Comparison of ENCODE assay signal across 21 cellular contexts in genomic region chr4:4662230-4662629, GRCh38.
DNase-seq lines count a peak whose midpoint lies in the region; ATAC-seq and TF ChIP-seq lines count a peak whose summit lies in the region.
"Had no signal": no experiment of that assay in that cellular context is flagged by ENCODE, and none has a peak within 500 bp of the region (broad histone marks: within the 10 kb centered on the region; RNA-seq: fewer than 3 reads in every experiment).

No MANE protein-coding gene starts in this region.

- H3K4me3 Mint-ChIP-seq in WTC11 = no peak overlapping the region
- H3K4me3 Mint-ChIP-seq: CD4-positive, CD25-positive, alpha-beta regulatory T cell; GM23338; IgD-negative memory B cell had no signal

- TF ChIP-seq RAD21 in HCT116 (IDR thresholded peaks at IDR 0.05; ENCODE audit: low read depth) = no peak

- H3K36me3 Mint-ChIP-seq in WTC11 = peaks cover 20% of the 10 kb centered on the region

- H3K9me2 ChIP-seq in HCT116 (ENCODE audit: insufficient read depth) (no peaks in the 10 kb centered on the region), PC-3 (replicated peaks; ENCODE audit: low read length) (no peaks in the 10 kb centered on the region)
- H3K9me2 ChIP-seq: SK-N-SH had no signal

- H3K27me3 ChIP-seq in HCT116 (ENCODE audit: insufficient read depth, low read length) (no peaks in the 10 kb centered on the region), PC-3 (ENCODE audit: low read length) (no peaks in the 10 kb centered on the region), mesendoderm (ENCODE audit: insufficient read depth, low read length, poor library complexity) (no peaks in the 10 kb centered on the region), prostate gland (replicated peaks; ENCODE audit: insufficient read depth) (no peaks in the 10 kb centered on the region)

- WGBS in mesendoderm (ENCODE audit: extremely low coverage, insufficient coverage, low lambda C conversion rate) = no CpG with 5 or more reads among the region's 2 CpGs
- WGBS in prostate gland = 97% methylated on average over 2 of the region's 2 CpGs

- no peak overlapping the region for H3K4me3 ChIP-seq in HCT116 (replicated peaks in 1 of 2; ENCODE audit: low read depth in 1 of 2, low read length in 2 of 2)
- H3K4me3 ChIP-seq in PC-3 (ENCODE audit: low read length) = no peak overlapping the region
- no peak overlapping the region for H3K4me3 ChIP-seq in mesendoderm (ENCODE audit: low read length)
- no peak overlapping the region for H3K4me3 ChIP-seq in prostate gland
- H3K4me3 ChIP-seq: GM23338 had no signal

- no peak overlapping the region for H3K4ac ChIP-seq in mesendoderm (ENCODE audit: low read depth, low read length)

- no peak for DNase-seq in HCT116 (ENCODE audit: low read depth, low spot score)
- DNase-seq in PC-3 = no peak
- DNase-seq in mesendoderm = no peak
- no peak for DNase-seq in WTC11 (ENCODE audit: low spot score)
- DNase-seq in prostate gland (ENCODE audit: low spot score) = no peak
- DNase-seq: CD4-positive, CD25-positive, alpha-beta regulatory T cell; DMS 273 treated with DMSO at 0.1 percent for 48 hours; DMS79 treated with DMSO at 0.1 percent for 48 hours; Karpas-422; NCI-H1105; NCI-H146; NCI-H2029; NCI-H226; NCI-H510A treated with DMSO at 0.1 percent for 48 hours; NCI-H748 treated with DMSO at 0.1 percent for 48 hours; SIG-M5; SK-N-SH had no signal

- H3K9me3 ChIP-seq in HCT116 (ENCODE audit: control insufficient read depth in 1 of 2, insufficient read depth in 1 of 2, low read depth in 1 of 2, low read length in 2 of 2) = no peaks in the 10 kb centered on the region
- H3K9me3 ChIP-seq in PC-3 (ENCODE audit: low read length) = no peaks in the 10 kb centered on the region
- no peaks in the 10 kb centered on the region for H3K9me3 ChIP-seq in prostate gland
- H3K9me3 ChIP-seq: SK-N-SH had no signal

- TF ChIP-seq POLR2A in HCT116 (IDR thresholded peaks at IDR 0.05; ENCODE audit: borderline replicate concordance, extremely low read depth, insufficient read depth, insufficient read length) (no peak), prostate gland (IDR thresholded peaks at IDR 0.05) (no peak)

- H3K56ac ChIP-seq in mesendoderm (ENCODE audit: low read length) = no peak overlapping the region

- no peak overlapping the region for H2AFZ ChIP-seq in HCT116 (ENCODE audit: low read depth, low read length, poor library complexity, severe bottlenecking)
- no peak overlapping the region for H2AFZ ChIP-seq in PC-3 (ENCODE audit: low read length)
- H2AFZ ChIP-seq: GM23338 had no signal

- H3K27ac ChIP-seq in HCT116 (ENCODE audit: low read depth, low read length) (no peak overlapping the region), PC-3 (ENCODE audit: low read length) (peak overlapping the region; percentile 68), mesendoderm (ENCODE audit: low read depth, low read length) (no peak overlapping the region), prostate gland (no peak overlapping the region)

- CTCF ChIA-PET in HCT116 (lab: Charles Lee) = no interaction called here
- CTCF ChIA-PET in PC-3 (lab: Charles Lee) = no interaction called here
- CTCF ChIA-PET in WTC11 (lab: Charles Lee) = no interaction called here

- peak overlapping the region; percentile 28 for H2AK5ac ChIP-seq in mesendoderm (ENCODE audit: low read length)

- H3K4me2 ChIP-seq in HCT116 (ENCODE audit: low read length) (peak overlapping the region; percentile 79), PC-3 (ENCODE audit: low read length) (peak overlapping the region; percentile 42; the same call in 1 of the 2 replicates), mesendoderm (ENCODE audit: low read length) (no peak overlapping the region)
- H3K4me2 ChIP-seq: GM23338 had no signal

- no peak overlapping the region for H3K27ac Mint-ChIP-seq in WTC11
- H3K27ac Mint-ChIP-seq: CD4-positive, CD25-positive, alpha-beta regulatory T cell; GM23338; IgD-negative memory B cell had no signal

- BruUV-seq in HCT116 (replicated peaks; lab: Mats Ljungman, UMichigan) = no TSS peak
- BruUV-seq in PC-3 (replicated peaks; lab: Mats Ljungman, UMichigan) = no TSS peak

- H3K23ac ChIP-seq in mesendoderm (ENCODE audit: low read length) = no peak overlapping the region

- H3K4me1 ChIP-seq in HCT116 (ENCODE audit: control insufficient read depth in 1 of 2, insufficient read depth in 2 of 2, low read length in 2 of 2) (peaks cover 66 to 74% of the 10 kb centered on the region in 2 experiments), PC-3 (ENCODE audit: insufficient read depth, low read length) (peaks cover 33% of the 10 kb centered on the region), mesendoderm (ENCODE audit: control insufficient read depth, low read depth, low read length) (peaks cover 8% of the 10 kb centered on the region), prostate gland (replicated peaks) (no peaks in the 10 kb centered on the region)

- no peak overlapping the region for H2BK15ac ChIP-seq in mesendoderm (replicated peaks; ENCODE audit: low read depth)

- POLR2A ChIA-PET in HCT116 (lab: Charles Lee) = no interaction called here
- POLR2A ChIA-PET in PC-3 (lab: Charles Lee; ENCODE audit: unreplicated experiment) = no interaction called here
- POLR2A ChIA-PET in WTC11 (lab: Charles Lee) = no interaction called here

- H4K5ac ChIP-seq in mesendoderm (ENCODE audit: low read length) = no peak overlapping the region

- TF ChIP-seq CTCF in HCT116 (IDR thresholded peaks at IDR 0.05 in 2 of 3, conservative IDR thresholded peaks at IDR 0.05 in 1 of 3; ENCODE audit: borderline replicate concordance in 1 of 3, insufficient read depth in 1 of 3, low read depth in 2 of 3, low read length in 2 of 3) (no peak), PC-3 (conservative IDR thresholded peaks at IDR 0.05; ENCODE audit: low read depth, low read length) (no peak), WTC11 (IDR thresholded peaks at IDR 0.05) (no peak), prostate gland (IDR thresholded peaks at IDR 0.05) (no peak)

- peaks cover 43% of the 10 kb centered on the region for H3K4me1 Mint-ChIP-seq in WTC11
- H3K4me1 Mint-ChIP-seq: CD4-positive, CD25-positive, alpha-beta regulatory T cell had no signal

- H3K9me3 Mint-ChIP-seq in WTC11 = peaks cover 4% of the 10 kb centered on the region; the same call in 1 of the 2 replicates
- H3K9me3 Mint-ChIP-seq: CD4-positive, CD25-positive, alpha-beta regulatory T cell; GM23338 had no signal

- H3K18ac ChIP-seq in mesendoderm (ENCODE audit: low read length) = no peak overlapping the region

- H2BK5ac ChIP-seq in mesendoderm (ENCODE audit: low read length) = no peak overlapping the region

- H3K36me3 ChIP-seq in HCT116 (ENCODE audit: control insufficient read depth in 1 of 2, insufficient read depth in 2 of 2, low read length in 2 of 2) (no peaks in the 10 kb centered on the region), PC-3 (ENCODE audit: low read depth, low read length) (no peaks in the 10 kb centered on the region), mesendoderm (ENCODE audit: control insufficient read depth, insufficient read depth, low read length) (no peaks in the 10 kb centered on the region), prostate gland (no peaks in the 10 kb centered on the region)

- RAD21 ChIA-PET in HCT116 (lab: Charles Lee; ENCODE audit: low non-redundant PET in 1 of 2, low total read pairs in 2 of 2, uncharacterized antibody in 2 of 2, unreplicated experiment in 2 of 2) = no interaction called here

- intact Hi-C loops in HCT116 (cut with micrococcal nuclease) = no loop called here
- intact Hi-C loops in PC-3 (cut with micrococcal nuclease) = loop anchor here (5.0 to 10.0 kb wide), 2 partner anchors 117 to 195 kb away; partner anchors contain the start of genes MSX1 and STX18
- intact Hi-C loops in prostate gland (cut with DNase I) = no loop called here

- H4K20me1 ChIP-seq in HCT116 (ENCODE audit: insufficient read depth) (no peaks in the 10 kb centered on the region), PC-3 (ENCODE audit: low read length) (no peaks in the 10 kb centered on the region)

- H3K9ac ChIP-seq in HCT116 (ENCODE audit: low read length) (no peak overlapping the region), PC-3 (ENCODE audit: low read length) (no peak overlapping the region; the same call in 1 of the 2 replicates), mesendoderm (ENCODE audit: low read length) (no peak overlapping the region)
- H3K9ac ChIP-seq: SK-N-SH had no signal

- no peaks in the 10 kb centered on the region for H3K27me3 Mint-ChIP-seq in WTC11 (ENCODE audit: low read depth)
- H3K27me3 Mint-ChIP-seq: CD4-positive, CD25-positive, alpha-beta regulatory T cell; IgD-negative memory B cell had no signal

- no peak overlapping the region for H4K8ac ChIP-seq in mesendoderm (ENCODE audit: low read depth, low read length)

- ATAC-seq in HCT116 = no peak
- ATAC-seq in PC-3 = no peak
- no peak for ATAC-seq in WTC11
- no peak for ATAC-seq in GM18502 (IDR thresholded peaks at IDR 0.05; ENCODE audit: poor library complexity, unreplicated experiment)
- ATAC-seq in HG03354 (IDR thresholded peaks at IDR 0.05; ENCODE audit: poor library complexity, severe bottlenecking, unreplicated experiment) = no peak
- ATAC-seq: GM23338 had no signal

- no peaks in the 10 kb centered on the region for H3F3A ChIP-seq in PC-3 (ENCODE audit: low read length, unreplicated experiment)

- no peak overlapping the region for H2BK120ac ChIP-seq in mesendoderm (ENCODE audit: low read depth, low read length)

- no peaks in the 10 kb centered on the region for H3K79me2 ChIP-seq in HCT116 (ENCODE audit: insufficient read depth, low read length)
- H3K79me2 ChIP-seq in PC-3 (ENCODE audit: low read length) = no peaks in the 10 kb centered on the region
- H3K79me2 ChIP-seq in mesendoderm (ENCODE audit: control insufficient read depth, insufficient read depth, low read length) = no peaks in the 10 kb centered on the region

- H3K79me1 ChIP-seq in mesendoderm (ENCODE audit: low read length) = no peaks in the 10 kb centered on the region

TF ChIP-seq in HCT116, 20 proteins besides CTCF, POLR2A, EP300 and RAD21:
- TF ChIP-seq TCF7L2 (IDR thresholded peaks at IDR 0.05; ENCODE audit: borderline replicate concordance, extremely low read depth, insufficient read depth, insufficient read length) (no peak), ELF1 (IDR thresholded peaks at IDR 0.05; ENCODE audit: borderline replicate concordance, low read depth) (no peak), ZNF274 (IDR thresholded peaks at IDR 0.05; ENCODE audit: low read depth, low read length) (no peak)

TF ChIP-seq in WTC11, 78 proteins besides CTCF, POLR2A, EP300 and RAD21 (continues in another document):
- no peak for TF ChIP-seq MXD4 (CRISPR knock-in tag; IDR thresholded peaks at IDR 0.05; ENCODE audit: borderline replicate concordance)
- no peak for TF ChIP-seq NR2C2 (CRISPR knock-in tag; IDR thresholded peaks at IDR 0.05)
- TF ChIP-seq, protein P1, sequence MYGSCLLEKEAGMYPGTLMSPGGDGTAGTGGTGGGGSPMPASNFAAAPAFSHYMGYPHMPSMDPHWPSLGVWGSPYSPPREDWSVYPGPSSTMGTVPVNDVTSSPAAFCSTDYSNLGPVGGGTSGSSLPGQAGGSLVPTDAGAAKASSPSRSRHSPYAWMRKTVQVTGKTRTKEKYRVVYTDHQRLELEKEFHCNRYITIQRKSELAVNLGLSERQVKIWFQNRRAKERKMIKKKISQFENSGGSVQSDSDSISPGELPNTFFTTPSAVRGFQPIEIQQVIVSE (CRISPR knock-in tag; IDR thresholded peaks at IDR 0.05; ENCODE audit: borderline replicate concordance) = no peak
